8 cellular contexts compared by ENCODE assay signal in genomic region chr10:52644678-52645434, GRCh38.
A peak's percentile ranks its signal among the peaks of the same experiment; 100 is the strongest.
DNase-seq lines count a peak whose midpoint lies in the region; ATAC-seq lines count a peak whose summit lies in the region.

No MANE protein-coding gene starts in this region.

- no peaks in the 10 kb centered on the region for H3K36me3 Mint-ChIP-seq in stimulated activated effector memory CD8-positive, alpha-beta T cell treated with anti-CD3 and anti-CD28 coated beads, Interleukin-12 subunit alpha, Interleukin-12 subunit beta, amount 100 ng/mL, for 72 hours

- DNase-seq in Caki2 (ENCODE audit: low read depth) (peak; percentile 21), NCI-H774 (lab: John Stamatoyannopoulos, UW) (peak; percentile 11), T47D (ENCODE audit: low read depth in 1 of 2, low spot score in 1 of 2) (peak; percentile 25 to 77), left kidney (ENCODE audit: low read depth, low spot score) (peak; percentile 76), mesenteric fat pad (ENCODE audit: low spot score) (no peak)
- no peak for DNase-seq in stimulated activated effector memory CD8-positive, alpha-beta T cell treated with anti-CD3 and anti-CD28 coated beads, Interleukin-12 subunit alpha, Interleukin-12 subunit beta, amount 100 ng/mL, for 72 hours (ENCODE audit: low spot score in 2 of 2)

- H3K4me1 Mint-ChIP-seq in stimulated activated effector memory CD8-positive, alpha-beta T cell treated with anti-CD3 and anti-CD28 coated beads, Interleukin-12 subunit alpha, Interleukin-12 subunit beta, amount 100 ng/mL, for 72 hours: no peaks in the 10 kb centered on the region

- in situ Hi-C loops in Caki2 (cut with HindIII; ENCODE audit: low pct_unique_long_range_greater_than_20kb, low sequenced_read_pairs) (no loop called here), T47D (cut with HindIII; ENCODE audit: low pct_unique_long_range_greater_than_20kb, low sequenced_read_pairs) (no loop called here)

- peak; percentile 66 for ATAC-seq in GM18873 (IDR thresholded peaks at IDR 0.05; ENCODE audit: low FRiP score, unreplicated experiment)
- peak; percentile 90 for ATAC-seq in HG03066 (IDR thresholded peaks at IDR 0.05; ENCODE audit: low read depth, unreplicated experiment)
- ATAC-seq in stimulated activated effector memory CD8-positive, alpha-beta T cell treated with anti-CD3 and anti-CD28 coated beads, Interleukin-12 subunit alpha, Interleukin-12 subunit beta, amount 100 ng/mL, for 72 hours: no peak

- H3K4me3 Mint-ChIP-seq in stimulated activated effector memory CD8-positive, alpha-beta T cell treated with anti-CD3 and anti-CD28 coated beads, Interleukin-12 subunit alpha, Interleukin-12 subunit beta, amount 100 ng/mL, for 72 hours: no peak overlapping the region

- H3K9me3 Mint-ChIP-seq in stimulated activated effector memory CD8-positive, alpha-beta T cell treated with anti-CD3 and anti-CD28 coated beads, Interleukin-12 subunit alpha, Interleukin-12 subunit beta, amount 100 ng/mL, for 72 hours: peaks cover 18% of the 10 kb centered on the region

- no peak overlapping the region for H3K27ac Mint-ChIP-seq in stimulated activated effector memory CD8-positive, alpha-beta T cell treated with anti-CD3 and anti-CD28 coated beads, Interleukin-12 subunit alpha, Interleukin-12 subunit beta, amount 100 ng/mL, for 72 hours

Comparison
In these comparisons a context has a peak if more than half of its experiments do, and no peak if none do; other contexts are left out.
1. DNase-seq: peak in Caki2 (single experiment), NCI-H774 (single experiment), T47D (2 of 2) and left kidney (single experiment); none in mesenteric fat pad (single experiment) and stimulated activated effector memory CD8-positive, alpha-beta T cell treated with anti-CD3 and anti-CD28 coated beads, Interleukin-12 subunit alpha, Interleukin-12 subunit beta, amount 100 ng/mL, for 72 hours (0 of 2).